14 cellular contexts compared by ENCODE assay signal in genomic region chr10:6492896-6493295, GRCh38.
"Had no signal": no experiment of that assay in that cellular context is flagged by ENCODE, and none has a peak within 500 bp of the region (broad histone marks: within the 10 kb centered on the region; RNA-seq: fewer than 3 reads in every experiment).

No MANE protein-coding gene starts in this region.

- H3K27me3 ChIP-seq: adrenal gland, colonic mucosa, hepatocyte, pancreas, vagina had no signal

- H3K9me3 Mint-ChIP-seq: mesothelial cell of epicardium; stimulated activated naive CD8-positive, alpha-beta T cell treated with anti-CD3 and anti-CD28 coated beads, Interleukin-15, Interleukin-2, amounts not matched to agents 100 ng/mL and 50 ng/mL, for 24 hours had no signal

- H2AFZ ChIP-seq: hepatocyte had no signal

- H3K4me1 ChIP-seq: adrenal gland, colonic mucosa, pancreas, vagina had no signal

- H3K4me1 Mint-ChIP-seq: mesothelial cell of epicardium had no signal

- H3K79me2 ChIP-seq: hepatocyte had no signal

- H3K27ac ChIP-seq: adrenal gland, colonic mucosa, hepatocyte, pancreas, thoracic aorta, vagina had no signal

- H3K36me3 Mint-ChIP-seq: mesothelial cell of epicardium had no signal

- DNase-seq: activated CD4-positive, CD25-positive, alpha-beta regulatory T cell treated with anti-CD3 and anti-CD28 coated beads, Interleukin-2, amount 50 U/mL, for 72 hours; adrenal gland; caudate nucleus; colonic mucosa; pancreas; SHP77; stimulated activated CD4-positive, alpha-beta T cell treated with anti-CD3 and anti-CD28 coated beads, Interleukin-4, amount 100 ng/mL, for 1 hour; stimulated activated CD8-positive, alpha-beta memory T cell treated with anti-CD3 and anti-CD28 coated beads, Interleukin-4, amount 100 ng/mL, for 48 hours; T-helper 9 cell had no signal

- ATAC-seq: pancreas had no signal

- H3K27ac Mint-ChIP-seq: mesothelial cell of epicardium had no signal

- H3K36me3 ChIP-seq: adrenal gland, colonic mucosa, pancreas, thoracic aorta, vagina had no signal

- H3K4me3 Mint-ChIP-seq: mesothelial cell of epicardium; stimulated activated naive CD8-positive, alpha-beta T cell treated with anti-CD3 and anti-CD28 coated beads, Interleukin-15, Interleukin-2, amounts not matched to agents 100 ng/mL and 50 ng/mL, for 24 hours had no signal

- H3K4me2 ChIP-seq: hepatocyte had no signal

- H3K9me3 ChIP-seq: adrenal gland, colonic mucosa, pancreas, thoracic aorta, vagina had no signal

- H3K27me3 Mint-ChIP-seq: stimulated activated naive CD8-positive, alpha-beta T cell treated with anti-CD3 and anti-CD28 coated beads, Interleukin-15, Interleukin-2, amounts not matched to agents 100 ng/mL and 50 ng/mL, for 24 hours had no signal

- H3K4me3 ChIP-seq: adrenal gland, colonic mucosa, hepatocyte, pancreas, thoracic aorta, vagina had no signal
